Comparison of ENCODE assay signal across 8 cellular contexts in the genomic region with DNA sequence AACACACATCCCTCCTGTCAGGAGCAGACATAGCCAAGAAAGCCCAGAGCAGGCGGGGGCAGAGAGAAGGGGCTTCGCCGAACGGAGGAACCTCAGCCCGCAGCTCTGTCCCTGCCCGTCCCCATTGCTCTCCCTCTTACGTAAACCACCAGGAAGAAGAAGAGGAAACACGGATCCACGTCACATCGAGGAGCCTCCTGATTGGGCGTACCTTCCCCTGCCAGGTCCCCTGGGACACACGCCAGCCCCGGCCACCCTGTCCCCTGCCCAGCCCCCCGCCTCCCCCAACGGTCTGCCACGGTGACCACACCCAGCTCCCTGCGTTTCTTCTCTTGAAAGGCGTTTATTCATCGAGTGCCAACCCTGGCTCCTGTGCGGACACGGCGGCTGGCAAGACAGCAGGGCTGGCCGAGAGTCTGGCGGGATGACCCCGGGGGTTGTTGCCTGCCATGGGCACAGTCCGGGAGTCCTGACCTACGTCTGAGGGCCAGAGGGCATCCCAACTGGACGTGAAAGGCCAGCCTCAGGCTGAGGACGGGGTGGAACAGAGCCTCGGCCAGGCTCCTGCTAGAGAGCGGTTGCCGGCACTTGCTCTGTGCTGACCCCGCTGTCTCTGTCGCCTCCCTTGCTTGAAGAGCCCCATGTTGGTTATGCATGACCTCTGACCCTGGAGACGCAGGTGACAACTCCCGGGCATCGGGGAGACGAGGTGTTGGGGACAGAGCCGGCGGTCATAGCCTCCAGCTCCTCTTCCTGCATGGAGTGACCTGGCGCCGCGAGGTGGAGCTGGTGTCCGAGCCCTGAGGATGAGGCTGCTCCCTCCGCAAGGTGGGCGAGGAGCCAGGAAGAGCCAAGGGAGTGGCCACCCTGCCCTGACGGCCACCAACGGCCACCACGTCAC. TPM values are rescaled to one million over a fixed set of nuclear protein-coding genes. Genes with fewer than 3 reads are reported as not detected.
DNase-seq lines count a peak whose midpoint lies in the region; ATAC-seq and TF ChIP-seq lines count a peak whose summit lies in the region.

No MANE protein-coding gene starts in this region.

- ATAC-seq in activated naive CD8-positive, alpha-beta T cell treated with anti-CD3 and anti-CD28 coated beads, Interleukin-2, amount 10 ng/mL, durations not matched to agents 7 days and 5 days (ENCODE audit: low read depth), result peak; percentile 28
- ATAC-seq in naive thymus-derived CD8-positive, alpha-beta T cell, result peak; percentile 33 to 39

- no peaks in the 10 kb centered on the region for H3K9me3 Mint-ChIP-seq in activated naive CD8-positive, alpha-beta T cell treated with anti-CD3 and anti-CD28 coated beads, Interleukin-2, amount 10 ng/mL, durations not matched to agents 7 days and 5 days
- no peaks in the 10 kb centered on the region for H3K9me3 Mint-ChIP-seq in naive thymus-derived CD8-positive, alpha-beta T cell
- H3K9me3 Mint-ChIP-seq in mesothelial cell of epicardium, result no peaks in the 10 kb centered on the region

- H3K36me3 Mint-ChIP-seq in activated naive CD8-positive, alpha-beta T cell treated with anti-CD3 and anti-CD28 coated beads, Interleukin-2, amount 10 ng/mL, durations not matched to agents 7 days and 5 days, result no peaks in the 10 kb centered on the region
- H3K36me3 Mint-ChIP-seq in naive thymus-derived CD8-positive, alpha-beta T cell, result no peaks in the 10 kb centered on the region
- H3K36me3 Mint-ChIP-seq in mesothelial cell of epicardium, result no peaks in the 10 kb centered on the region

- peak overlapping the region; percentile 77 for H3K27ac Mint-ChIP-seq in activated naive CD8-positive, alpha-beta T cell treated with anti-CD3 and anti-CD28 coated beads, Interleukin-2, amount 10 ng/mL, durations not matched to agents 7 days and 5 days
- H3K27ac Mint-ChIP-seq in naive thymus-derived CD8-positive, alpha-beta T cell, result peak overlapping the region in 9 of 10 donors; percentile 44 to 97 (median 82)
- no peak overlapping the region for H3K27ac Mint-ChIP-seq in mesothelial cell of epicardium

- TF ChIP-seq POLR2A in erythroblast (IDR thresholded peaks at IDR 0.05; ENCODE audit: low read length), result no peak

- H3K27me3 Mint-ChIP-seq in activated naive CD8-positive, alpha-beta T cell treated with anti-CD3 and anti-CD28 coated beads, Interleukin-2, amount 10 ng/mL, durations not matched to agents 7 days and 5 days, result no peaks in the 10 kb centered on the region
- H3K27me3 Mint-ChIP-seq in naive thymus-derived CD8-positive, alpha-beta T cell, result peaks cover 0 to 2% (median 0%) of the 10 kb centered on the region in 5 donors
- H3K27me3 Mint-ChIP-seq in mesothelial cell of epicardium (ENCODE audit: low read depth), result peaks cover 12% of the 10 kb centered on the region

- peaks cover 2% of the 10 kb centered on the region for H3K4me1 Mint-ChIP-seq in activated naive CD8-positive, alpha-beta T cell treated with anti-CD3 and anti-CD28 coated beads, Interleukin-2, amount 10 ng/mL, durations not matched to agents 7 days and 5 days
- H3K4me1 Mint-ChIP-seq in naive thymus-derived CD8-positive, alpha-beta T cell, result peaks cover 0 to 4% (median 3%) of the 10 kb centered on the region in 4 donors
- H3K4me1 Mint-ChIP-seq in mesothelial cell of epicardium, result no peaks in the 10 kb centered on the region

- H3K4me3 Mint-ChIP-seq in activated naive CD8-positive, alpha-beta T cell treated with anti-CD3 and anti-CD28 coated beads, Interleukin-2, amount 10 ng/mL, durations not matched to agents 7 days and 5 days, result peak overlapping the region; percentile 78
- peak overlapping the region; percentile 73 to 90 (median 86) for H3K4me3 Mint-ChIP-seq in naive thymus-derived CD8-positive, alpha-beta T cell
- no peak overlapping the region for H3K4me3 Mint-ChIP-seq in mesothelial cell of epicardium

- POLR2A ChIA-PET in activated naive CD8-positive, alpha-beta T cell treated with anti-CD3 and anti-CD28 coated beads, Interleukin-2, amount 10 ng/mL, durations not matched to agents 7 days and 5 days (lab: Charles Lee), result no interaction called here
- POLR2A ChIA-PET in naive thymus-derived CD8-positive, alpha-beta T cell (lab: Charles Lee), result interaction anchor here (0.7 kb wide), 1 partner anchor 41 kb away, joined by 4 read pairs; no protein-coding TSS in a partner anchor

- no peak for TF ChIP-seq CTCF in mesothelial cell of epicardium (IDR thresholded peaks at IDR 0.05; ENCODE audit: unreplicated experiment)

- DNase-seq in NCI-H2107 treated with DMSO at 0.1 percent for 48 hours (lab: John Stamatoyannopoulos, UW; ENCODE audit: unreplicated experiment) (peak; percentile 77), NCI-H2107 (lab: John Stamatoyannopoulos, UW) (no peak), NCI-H2171 treated with DMSO at 0.1 percent for 48 hours (lab: John Stamatoyannopoulos, UW) (peak; percentile 70), DMS114 treated with DMSO at 0.1 percent for 48 hours (lab: John Stamatoyannopoulos, UW; ENCODE audit: unreplicated experiment) (no peak), erythroblast (lab: John Stamatoyannopoulos, UW) (no peak), mesothelial cell of epicardium (ENCODE audit: low spot score in 2 of 2, unreplicated experiment in 2 of 2) (no peak)
- no peak for DNase-seq in activated naive CD8-positive, alpha-beta T cell treated with anti-CD3 and anti-CD28 coated beads, Interleukin-2, amount 10 ng/mL, durations not matched to agents 7 days and 5 days
- peak in 2 of 10 donors; percentile 11 to 17 for DNase-seq in naive thymus-derived CD8-positive, alpha-beta T cell

RNA-seq across cellular contexts. Expression of a gene that starts 40.6 kb away (rescaled TPM):
- total RNA-seq in activated naive CD8-positive, alpha-beta T cell treated with anti-CD3 and anti-CD28 coated beads, Interleukin-2, amount 10 ng/mL, durations not matched to agents 7 days and 5 days, result 10 to 100 TPM; 53.0 to 53.7 TPM
- total RNA-seq in naive thymus-derived CD8-positive, alpha-beta T cell, result 10 to 100 TPM; 61.5 to 64.4 TPM
- polyA plus RNA-seq in naive thymus-derived CD8-positive, alpha-beta T cell, result 10 to 100 TPM; 21.3 to 44.7 (median 22.9) TPM
- 35.7 to 41.5 TPM (median 37.7 TPM) in 3 replicates for total RNA-seq in mesothelial cell of epicardium

Comparison
In these comparisons a context has a peak if more than half of its experiments do, and no peak if none do; other contexts are left out.
1. DNase-seq: peak in NCI-H2107 treated with DMSO at 0.1 percent for 48 hours (single experiment) and NCI-H2171 treated with DMSO at 0.1 percent for 48 hours (single experiment); none in NCI-H2107 (single experiment), activated naive CD8-positive, alpha-beta T cell treated with anti-CD3 and anti-CD28 coated beads, Interleukin-2, amount 10 ng/mL, durations not matched to agents 7 days and 5 days (single experiment), DMS114 treated with DMSO at 0.1 percent for 48 hours (single experiment), erythroblast (0 of 2) and mesothelial cell of epicardium (0 of 2).